ENCODE assay signal across 26 cellular contexts in genomic region chr2:3332133-3332532, GRCh38.
"Had no signal": no experiment of that assay in that cellular context is flagged by ENCODE, and none has a peak within 500 bp of the region (broad histone marks: within the 10 kb centered on the region; RNA-seq: fewer than 3 reads in every experiment).

No MANE protein-coding gene starts in this region.

- H3K27ac ChIP-seq: brain microvascular endothelial cell, coronary artery, dorsolateral prefrontal cortex, VCaP had no signal

- H3K4me3 ChIP-seq: coronary artery, dorsolateral prefrontal cortex had no signal

- DNase-seq: activated CD4-positive, alpha-beta memory T cell treated with anti-CD3 and anti-CD28 coated beads, Interleukin-2, amount 10 ng/mL, durations not matched to agents 7 days and 5 days; activated CD4-positive, alpha-beta T cell treated with anti-CD3 and anti-CD28 coated beads for 1 hour; activated CD4-positive, alpha-beta T cell treated with anti-CD3 and anti-CD28 coated beads for 4 hours; activated CD4-positive, alpha-beta T cell treated with anti-CD3 and anti-CD28 coated beads, Interleukin-2, amount 10 ng/mL, durations not matched to agents 7 days and 5 days; activated CD4-positive, alpha-beta T cell treated with anti-CD3 and anti-CD28 coated beads, Interleukin-2, amount 50 U/mL, for 4 hours; activated CD8-positive, alpha-beta memory T cell treated with anti-CD3 and anti-CD28 coated beads, Interleukin-2, amount 50 U/mL, for 48 hours; activated gamma-delta T cell; activated naive CD4-positive, alpha-beta T cell; activated naive CD4-positive, alpha-beta T cell treated with anti-CD3 and anti-CD28 coated beads, Interleukin-2, amount 10 ng/mL, durations not matched to agents 7 days and 5 days; activated naive CD8-positive, alpha-beta T cell treated with anti-CD3 and anti-CD28 coated beads, Interleukin-2, amount 10 ng/mL, durations not matched to agents 7 days and 5 days; activated T-cell treated with anti-CD3 and anti-CD28 coated beads for 4 hours; activated T-cell treated with anti-CD3 and anti-CD28 coated beads, Interleukin-2, amount 50 U/mL, for 24 hours; activated T-cell treated with anti-CD3 and anti-CD28 coated beads, Interleukin-2, amount 50 U/mL, for 72 hours; amniotic stem cell; anterior cingulate cortex; brain microvascular endothelial cell; dorsolateral prefrontal cortex; effector memory CD4-positive, alpha-beta T cell; endodermal cell; foreskin fibroblast; T-helper 2 cell had no signal

- ATAC-seq: activated naive CD4-positive, alpha-beta T cell treated with anti-CD3 and anti-CD28 coated beads, Interleukin-2, amount 50 U/mL, for 72 hours; activated T-cell treated with anti-CD3 and anti-CD28 coated beads, Interleukin-2, amount 50 U/mL, for 72 hours; esophagus mucosa; WTC11 had no signal

- H3K27me3 ChIP-seq: brain microvascular endothelial cell, dorsolateral prefrontal cortex had no signal
